ENCODE assay signal across 12 cellular contexts in genomic region chr9:135701067-135701967, GRCh38. TPM values are rescaled to one million over a fixed set of nuclear protein-coding genes. Genes with fewer than 3 reads are reported as not detected.
DNase-seq lines count a peak whose midpoint lies in the region; ATAC-seq, FAIRE-seq and TF ChIP-seq lines count a peak whose summit lies in the region.
"Had no signal": no experiment of that assay in that cellular context is flagged by ENCODE, and none has a peak within 500 bp of the region (broad histone marks: within the 10 kb centered on the region; RNA-seq: fewer than 3 reads in every experiment).

No MANE protein-coding gene starts in this region.

- TF ChIP-seq CTCF in thoracic aorta (IDR thresholded peaks at IDR 0.05), result no peak
- no peak for TF ChIP-seq CTCF in kidney (IDR thresholded peaks at IDR 0.05; ENCODE audit: borderline replicate concordance, extremely low read depth, insufficient read depth)

- no peaks in the 10 kb centered on the region for H3K9me3 ChIP-seq in iPS-18c (ENCODE audit: control insufficient read depth, insufficient read depth, low read length)
- H3K9me3 ChIP-seq in thoracic aorta, result no peaks in the 10 kb centered on the region
- no peaks in the 10 kb centered on the region for H3K9me3 ChIP-seq in kidney (ENCODE audit: control insufficient read depth in 1 of 2, low read length in 2 of 2)

- intact Hi-C loops in kidney (cut with DNase I), result no loop called here

- H3K27ac ChIP-seq in thoracic aorta (no peak overlapping the region), kidney (ENCODE audit: low read depth in 2 of 2, low read length in 2 of 2) (no peak overlapping the region)

- peak overlapping the region; percentile 36 for H3K4me3 ChIP-seq in iPS-18c (ENCODE audit: insufficient read depth, low read depth, low read length)
- H3K4me3 ChIP-seq in thoracic aorta, result peak overlapping the region; percentile 53
- H3K4me3 ChIP-seq in kidney (ENCODE audit: low read length in 2 of 2), result no peak overlapping the region
- H3K4me3 ChIP-seq: GM12878 had no signal

- peak; percentile 16 for DNase-seq in stimulated activated CD4-positive, alpha-beta T cell treated with anti-CD3 and anti-CD28 coated beads, Interleukin-15, amount 100 ng/mL, for 24 hours
- DNase-seq in stimulated activated CD4-positive, alpha-beta T cell treated with anti-CD3 and anti-CD28 coated beads, Interleukin-1b, Interleukin-23, amount 100 ng/mL, for 48 hours, result no peak
- peak; percentile 71 for DNase-seq in activated CD8-positive, alpha-beta memory T cell treated with anti-CD3 and anti-CD28 coated beads for 24 hours
- no peak for DNase-seq in thoracic aorta (ENCODE audit: low spot score)
- no peak for DNase-seq in kidney
- DNase-seq in NCI-H146 (lab: John Stamatoyannopoulos, UW), result no peak

- ATAC-seq in thoracic aorta (ENCODE audit: insufficient number of reproducible peaks, low FRiP score, low read depth) (no peak), HG03354 (IDR thresholded peaks at IDR 0.05; ENCODE audit: poor library complexity, severe bottlenecking, unreplicated experiment) (no peak)

- H3K9ac ChIP-seq in kidney (ENCODE audit: low read length in 2 of 2), result no peak overlapping the region

- H3K27me3 ChIP-seq in thoracic aorta (replicated peaks; ENCODE audit: insufficient read depth), result no peaks in the 10 kb centered on the region

- no peak for FAIRE-seq in kidney (lab: Jason Lieb, UNC)
- FAIRE-seq: GM12878 had no signal

- H3K36me3 ChIP-seq in thoracic aorta (no peaks in the 10 kb centered on the region), kidney (ENCODE audit: control insufficient read depth in 1 of 2, insufficient read depth in 2 of 2, low read length in 2 of 2) (no peaks in the 10 kb centered on the region)

- H3K4me1 ChIP-seq in thoracic aorta (ENCODE audit: control insufficient read depth in 1 of 2, low read depth in 2 of 2) (peaks cover 0 to 5% of the 10 kb centered on the region in 2 donors), kidney (ENCODE audit: control insufficient read depth in 1 of 2, insufficient read depth in 1 of 2, low read depth in 1 of 2, low read length in 2 of 2) (no peaks in the 10 kb centered on the region)

RNA-seq across cellular contexts. Expression of gene KCNT1, which starts 0.7 kb away (rescaled TPM):
- total RNA-seq in thoracic aorta (under 1 TPM; 0.28 to 0.54 TPM), kidney (not detected)
- polyA plus RNA-seq in kidney (ENCODE audit: insufficient read depth, low read depth, low replicate concordance), result 0.15 TPM
- total RNA-seq: activated T-helper 1 cell treated with anti-CD3 and anti-CD28 coated beads, Interleukin-12 subunit alpha, Interleukin-12 subunit beta, Interleukin-2, Interleukin-4 antibody, amounts not matched to agents 30 ng/mL and 10 ng/mL and 1 ng/mL, durations not matched to agents 14 hours and 24 hours and 36 hours; CD4-positive, CD25-positive, alpha-beta regulatory T cell; GM12878; kidney epithelial cell had no signal
- polyA plus RNA-seq: CD4-positive, CD25-positive, alpha-beta regulatory T cell; GM12878 had no signal

RNA-seq across cellular contexts. Expression of gene SOHLH1, which starts 2.0 kb away (rescaled TPM):
- total RNA-seq in thoracic aorta, result not detected
- not detected for total RNA-seq in kidney
- not detected for polyA plus RNA-seq in kidney (ENCODE audit: insufficient read depth, low read depth, low replicate concordance)
- total RNA-seq: activated T-helper 1 cell treated with anti-CD3 and anti-CD28 coated beads, Interleukin-12 subunit alpha, Interleukin-12 subunit beta, Interleukin-2, Interleukin-4 antibody, amounts not matched to agents 30 ng/mL and 10 ng/mL and 1 ng/mL, durations not matched to agents 14 hours and 24 hours and 36 hours; CD4-positive, CD25-positive, alpha-beta regulatory T cell; GM12878; kidney epithelial cell had no signal
- polyA plus RNA-seq: CD4-positive, CD25-positive, alpha-beta regulatory T cell; GM12878 had no signal

RNA-seq across cellular contexts. Expression of gene LCN9, which starts 38.2 kb away (rescaled TPM):
- not detected for total RNA-seq in thoracic aorta
- not detected for total RNA-seq in kidney
- polyA plus RNA-seq in kidney (ENCODE audit: insufficient read depth, low read depth, low replicate concordance), result not detected
- total RNA-seq: activated T-helper 1 cell treated with anti-CD3 and anti-CD28 coated beads, Interleukin-12 subunit alpha, Interleukin-12 subunit beta, Interleukin-2, Interleukin-4 antibody, amounts not matched to agents 30 ng/mL and 10 ng/mL and 1 ng/mL, durations not matched to agents 14 hours and 24 hours and 36 hours; CD4-positive, CD25-positive, alpha-beta regulatory T cell; GM12878; kidney epithelial cell had no signal
- polyA plus RNA-seq: CD4-positive, CD25-positive, alpha-beta regulatory T cell; GM12878 had no signal

Comparison
In these comparisons a context has a peak if more than half of its experiments do, and no peak if none do; other contexts are left out.
1. DNase-seq: peak in stimulated activated CD4-positive, alpha-beta T cell treated with anti-CD3 and anti-CD28 coated beads, Interleukin-15, amount 100 ng/mL, for 24 hours (single experiment) and activated CD8-positive, alpha-beta memory T cell treated with anti-CD3 and anti-CD28 coated beads for 24 hours (single experiment); none in stimulated activated CD4-positive, alpha-beta T cell treated with anti-CD3 and anti-CD28 coated beads, Interleukin-1b, Interleukin-23, amount 100 ng/mL, for 48 hours (single experiment), thoracic aorta (single experiment), kidney (single experiment) and NCI-H146 (single experiment).
2. H3K4me3 ChIP-seq: peak in iPS-18c (single experiment) and thoracic aorta (single experiment); none in kidney (0 of 2).